8 cellular contexts compared by ENCODE assay signal in genomic region chr13:79406597-79406908, GRCh38. TPM values are rescaled to one million over a fixed set of nuclear protein-coding genes. Genes with fewer than 3 reads are reported as not detected.
DNase-seq lines count a peak whose midpoint lies in the region; ATAC-seq and TF ChIP-seq lines count a peak whose summit lies in the region.

No MANE protein-coding gene starts in this region.

- H3K27ac ChIP-seq in OCI-LY7 (ENCODE audit: low read depth, low read length, poor library complexity, severe bottlenecking), result peak overlapping the region; percentile 94
- H3K27ac ChIP-seq in esophagus squamous epithelium, result peak overlapping the region; percentile 95 to 98 (median 97)

- POLR2A ChIA-PET in HEK293T (lab: Yijun Ruan, JAX) (interaction anchor here (0.7 to 3.2 kb wide), 19 partner anchors 7 to 727 kb away, joined by 3 to 26 read pairs (median 5); partner anchors contain the start of gene NDFIP2), OCI-LY7 (lab: Charles Lee) (interaction anchor here (0.6 to 2.6 kb wide), 6 partner anchors 8 to 132 kb away, joined by 3 to 19 read pairs (median 6); no protein-coding TSS in a partner anchor)

- H3K27ac Mint-ChIP-seq in osteocyte (ENCODE audit: unreplicated experiment), result peak overlapping the region; percentile 98

- H3K9me3 ChIP-seq in OCI-LY7 (ENCODE audit: low read length), result no peaks in the 10 kb centered on the region
- no peaks in the 10 kb centered on the region for H3K9me3 ChIP-seq in esophagus squamous epithelium

- no peaks in the 10 kb centered on the region for H3K27me3 ChIP-seq in esophagus squamous epithelium

- peak overlapping the region; percentile 87 for H3K4me2 ChIP-seq in OCI-LY7 (ENCODE audit: low read length)

- H3K27me3 Mint-ChIP-seq in osteocyte (ENCODE audit: unreplicated experiment), result no peaks in the 10 kb centered on the region

- peak overlapping the region; percentile 66 for H2AFZ ChIP-seq in OCI-LY7 (ENCODE audit: low read length)

- peaks cover 69% of the 10 kb centered on the region for H3K79me2 ChIP-seq in OCI-LY7 (ENCODE audit: insufficient read depth, low read depth, low read length)

- peaks cover 35% of the 10 kb centered on the region for H3K36me3 ChIP-seq in OCI-LY7 (ENCODE audit: insufficient read depth, low read length)
- no peaks in the 10 kb centered on the region for H3K36me3 ChIP-seq in esophagus squamous epithelium

- TF ChIP-seq POLR2A in GM18505 (IDR thresholded peaks at IDR 0.05; ENCODE audit: borderline replicate concordance, extremely low read depth, insufficient read depth, insufficient read length) (no peak), esophagus squamous epithelium (IDR thresholded peaks at IDR 0.05) (no peak)

- peaks cover 3% of the 10 kb centered on the region for H3K36me3 Mint-ChIP-seq in osteocyte (ENCODE audit: unreplicated experiment)

- H3K4me1 Mint-ChIP-seq in osteocyte (ENCODE audit: unreplicated experiment), result peaks cover 12% of the 10 kb centered on the region

- H3K4me3 Mint-ChIP-seq in osteocyte (ENCODE audit: unreplicated experiment), result no peak overlapping the region

- 3 to 5% methylated on average over 2 to 4 of the region's 4 CpGs for WGBS in esophagus squamous epithelium, 2 donors

- DNase-seq in HEK293T (ENCODE audit: extremely low spot score), result peak; percentile 75
- no peak for DNase-seq in OCI-LY7 (ENCODE audit: low spot score)
- DNase-seq in esophagus squamous epithelium (lab: John Stamatoyannopoulos, UW), result no peak
- DNase-seq in osteocyte (ENCODE audit: extremely low spot score, unreplicated experiment), result no peak
- no peak for DNase-seq in AG20443 (ENCODE audit: low spot score)
- DNase-seq in AG08396 (ENCODE audit: low spot score), result no peak
- no peak for DNase-seq in kidney tubule cell (ENCODE audit: low spot score)

- CTCF ChIA-PET in HEK293T (lab: Yijun Ruan, JAX), result interaction anchor here (1.9 kb wide), 1 partner anchor 15 kb away, joined by 11 read pairs; no protein-coding TSS in a partner anchor
- CTCF ChIA-PET in OCI-LY7 (lab: Charles Lee; ENCODE audit: unreplicated experiment), result interaction anchor here (2.0 kb wide), 1 partner anchor 18 kb away, joined by 4 read pairs; no protein-coding TSS in a partner anchor

- H4K20me1 ChIP-seq in OCI-LY7 (ENCODE audit: insufficient read depth, low read length), result peaks cover 39% of the 10 kb centered on the region

- intact Hi-C loops in OCI-LY7 (cut with micrococcal nuclease; ENCODE audit: unreplicated experiment) (loop anchor here (5.0 kb wide), 2 partner anchors 214 to 749 kb away; partner anchors contain the start of gene OBI1), esophagus squamous epithelium (cut with DNase I) (no loop called here)

- TSS peak; percentile 92 for BruUV-seq in OCI-LY7 (replicated peaks; lab: Mats Ljungman, UMichigan)

- ATAC-seq in GM18505 (IDR thresholded peaks at IDR 0.05; ENCODE audit: unreplicated experiment), result peak; percentile 16

- H3K4me3 ChIP-seq in OCI-LY7 (ENCODE audit: low read depth, low read length, poor library complexity, severe bottlenecking) (peak overlapping the region; percentile 98), esophagus squamous epithelium (peak overlapping the region; percentile 79 to 99 (median 95))

- H3K9me2 ChIP-seq in OCI-LY7 (ENCODE audit: insufficient read depth, low read length), result no peaks in the 10 kb centered on the region

- H3K4me1 ChIP-seq in OCI-LY7 (ENCODE audit: insufficient read depth, low read length, poor library complexity, severe bottlenecking) (peaks cover 32% of the 10 kb centered on the region), esophagus squamous epithelium (peaks cover 19 to 55% (median 32%) of the 10 kb centered on the region in 3 donors)

- TF ChIP-seq CTCF in OCI-LY7 (conservative IDR thresholded peaks at IDR 0.05; ENCODE audit: low read length) (no peak), esophagus squamous epithelium (IDR thresholded peaks at IDR 0.05) (no peak), osteocyte (IDR thresholded peaks at IDR 0.05) (peak; percentile 3)

- no peaks in the 10 kb centered on the region for H3K9me3 Mint-ChIP-seq in osteocyte (ENCODE audit: unreplicated experiment)

TF ChIP-seq in HEK293T, 16 proteins besides CTCF, POLR2A, EP300 and RAD21:
- TF ChIP-seq L3MBTL2 (conservative IDR thresholded peaks at IDR 0.05), result peak; percentile 23
- no peak for TF ChIP-seq FOXM1 (IDR thresholded peaks at IDR 0.05; ENCODE audit: borderline replicate concordance)
- TF ChIP-seq ZNF384 (IDR thresholded peaks at IDR 0.05), result no peak
- TF ChIP-seq ARNT (IDR thresholded peaks at IDR 0.05), result no peak
- TF ChIP-seq LEF1 (IDR thresholded peaks at IDR 0.05; ENCODE audit: borderline replicate concordance), result peak; percentile 0; the same call in 1 of the 2 replicates
- no peak for TF ChIP-seq CTBP1 (IDR thresholded peaks at IDR 0.05; ENCODE audit: borderline replicate concordance)
- no peak for TF ChIP-seq PKNOX1 (IDR thresholded peaks at IDR 0.05)
- TF ChIP-seq FOXA1 (IDR thresholded peaks at IDR 0.05), result no peak
- no peak for TF ChIP-seq SUZ12 (IDR thresholded peaks at IDR 0.05)
- TF ChIP-seq TARDBP (IDR thresholded peaks at IDR 0.05), result no peak
- TF ChIP-seq SP1 (IDR thresholded peaks at IDR 0.05), result no peak
- peak; percentile 98; the same call in 1 of the 2 replicates for TF ChIP-seq HDGF (IDR thresholded peaks at IDR 0.05; ENCODE audit: borderline replicate concordance)
- no peak for TF ChIP-seq BHLHE40 (IDR thresholded peaks at IDR 0.05; ENCODE audit: borderline replicate concordance)
- 0 out of 2 replicates have a peak, but pooled peaks have one; percentile 23 for TF ChIP-seq NFRKB (IDR thresholded peaks at IDR 0.05)
- peak; percentile 61; the same call in 1 of the 2 replicates for TF ChIP-seq FOXK2 (IDR thresholded peaks at IDR 0.05)
- no peak for TF ChIP-seq ELF4 (IDR thresholded peaks at IDR 0.05)

RNA-seq across cellular contexts. Expression of gene RBM26, which starts 0.5 kb away (rescaled TPM):
- total RNA-seq in OCI-LY7 (2014; rRNA removed; shearing (Covaris generic)), result 44.1 and 46.1 TPM in 2 replicates
- total RNA-seq in OCI-LY7 (2022) (85.2 and 91.6 TPM in 2 replicates), esophagus squamous epithelium (10 to 100 TPM; 16.0 to 42.3 (median 25.4) TPM), osteocyte (37.5 and 38.3 TPM in 2 replicates)
